Comparison of ENCODE assay signal across 14 cellular contexts in genomic region chr18:35248429-35248828, GRCh38.
"Had no signal": no experiment of that assay in that cellular context is flagged by ENCODE, and none has a peak within 500 bp of the region (broad histone marks: within the 10 kb centered on the region; RNA-seq: fewer than 3 reads in every experiment).

No MANE protein-coding gene starts in this region.

- H3K4me1 Mint-ChIP-seq: endodermal cell had no signal

- H3K9me3 ChIP-seq: colonic mucosa, sigmoid colon had no signal

- H3K4me2 ChIP-seq: hepatocyte had no signal

- H2AFZ ChIP-seq: hepatocyte had no signal

- H3K4me1 ChIP-seq: colonic mucosa, sigmoid colon had no signal

- H3K4me3 ChIP-seq: colonic mucosa, hepatocyte, sigmoid colon, skin epidermis had no signal

- H3K27me3 ChIP-seq: colonic mucosa, hepatocyte, sigmoid colon had no signal

- H3K27ac Mint-ChIP-seq: endodermal cell had no signal

- H3K27me3 Mint-ChIP-seq: naive thymus-derived CD8-positive, alpha-beta T cell had no signal

- H3K27ac ChIP-seq: colonic mucosa, hepatocyte, sigmoid colon, skin epidermis had no signal

- DNase-seq: colonic mucosa; effector CD4-positive, alpha-beta T cell; endodermal cell; foreskin melanocyte; head of caudate nucleus; left colon; naive thymus-derived CD8-positive, alpha-beta T cell; posterior cingulate gyrus; sigmoid colon; stimulated activated CD4-positive, alpha-beta T cell treated with anti-CD3 and anti-CD28 coated beads, Interleukin-12 subunit alpha, Interleukin-12 subunit beta, amount 100 ng/mL, for 4 hours; stimulated activated naive CD4-positive, alpha-beta T cell treated with Interleukin-2 at 50 U/mL for 16 hours; trophoblast cell had no signal

- ATAC-seq: left colon; naive thymus-derived CD8-positive, alpha-beta T cell had no signal

- H3K4me3 Mint-ChIP-seq: endodermal cell had no signal
